ENCODE assay signal across 8 cellular contexts in genomic region chr12:120847392-120848157, GRCh38. TPM values are rescaled to one million over a fixed set of nuclear protein-coding genes. Genes with fewer than 3 reads are reported as not detected.
A peak's percentile ranks its signal among the peaks of the same experiment; 100 is the strongest.
DNase-seq lines count a peak whose midpoint lies in the region; ATAC-seq and TF ChIP-seq lines count a peak whose summit lies in the region.
"Had no signal": no experiment of that assay in that cellular context is flagged by ENCODE, and none has a peak within 500 bp of the region (broad histone marks: within the 10 kb centered on the region; RNA-seq: fewer than 3 reads in every experiment).

No MANE protein-coding gene starts in this region.

- DNase-seq in spleen = no peak
- no peak for DNase-seq in activated CD4-positive, CD25-positive, alpha-beta regulatory T cell (lab: John Stamatoyannopoulos, UW)
- no peak for DNase-seq in neural progenitor cell (ENCODE audit: low spot score)
- DNase-seq in islet precursor cell = no peak

- H3K27ac ChIP-seq in OCI-LY1 (ENCODE audit: low read depth, low read length, poor library complexity, severe bottlenecking) (peak overlapping the region; percentile 93), spleen (peak overlapping the region; percentile 38 to 80 (median 71)), neural progenitor cell (no peak overlapping the region)

- no peaks in the 10 kb centered on the region for H3K9me2 ChIP-seq in OCI-LY1 (ENCODE audit: low read depth, low read length)

- no peak overlapping the region for H3K27ac Mint-ChIP-seq in neural progenitor cell

- peaks cover 17% of the 10 kb centered on the region for H3K79me2 ChIP-seq in OCI-LY1 (ENCODE audit: insufficient read depth, low read length)
- H3K79me2 ChIP-seq in neural progenitor cell (ENCODE audit: low read depth) = peaks cover 67% of the 10 kb centered on the region

- H3K4me3 Mint-ChIP-seq in neural progenitor cell = no peak overlapping the region

- no peak for TF ChIP-seq POLR2A in spleen (IDR thresholded peaks at IDR 0.05)

- H4K20me1 ChIP-seq in OCI-LY1 (ENCODE audit: insufficient read depth, low read length) (no peaks in the 10 kb centered on the region), neural progenitor cell (ENCODE audit: low read depth) (peaks cover 68% of the 10 kb centered on the region)

- H3K4me1 ChIP-seq in OCI-LY1 (ENCODE audit: insufficient read depth, low read length, severe bottlenecking) (peaks cover 49% of the 10 kb centered on the region), spleen (peaks cover 49 to 96% (median 88%) of the 10 kb centered on the region in 6 donors), neural progenitor cell (peaks cover 4% of the 10 kb centered on the region)

- H3F3A ChIP-seq in OCI-LY1 (ENCODE audit: insufficient read depth, low read length) (no peaks in the 10 kb centered on the region), neural progenitor cell (ENCODE audit: low read depth) (peaks cover 9% of the 10 kb centered on the region)

- no peaks in the 10 kb centered on the region for H3K36me3 Mint-ChIP-seq in neural progenitor cell

- H3K9me3 ChIP-seq in OCI-LY1 (ENCODE audit: low read length) = no peaks in the 10 kb centered on the region
- H3K9me3 ChIP-seq in spleen = no peaks in the 10 kb centered on the region
- H3K9me3 ChIP-seq in neural progenitor cell (ENCODE audit: low read depth) = no peaks in the 10 kb centered on the region
- H3K9me3 ChIP-seq: thoracic aorta had no signal

- 37 to 46% (median 40%) methylated on average over 7 of the region's 7 CpGs for WGBS in spleen, 5 donors

- peaks cover 8% of the 10 kb centered on the region for H3K4me1 Mint-ChIP-seq in neural progenitor cell

- H3K4me3 ChIP-seq in OCI-LY1 (ENCODE audit: low read depth, low read length, poor library complexity, severe bottlenecking) = peak overlapping the region; percentile 20
- H3K4me3 ChIP-seq in spleen = no peak overlapping the region
- no peak overlapping the region for H3K4me3 ChIP-seq in neural progenitor cell
- H3K4me3 ChIP-seq: thoracic aorta had no signal

- H3K36me3 ChIP-seq in OCI-LY1 (ENCODE audit: insufficient read depth, low read length) = no peaks in the 10 kb centered on the region
- H3K36me3 ChIP-seq in spleen = peaks cover 0 to 9% (median 0%) of the 10 kb centered on the region in 6 donors
- H3K36me3 ChIP-seq in neural progenitor cell = no peaks in the 10 kb centered on the region
- H3K36me3 ChIP-seq: thoracic aorta had no signal

- no peaks in the 10 kb centered on the region for H3K9me3 Mint-ChIP-seq in neural progenitor cell

- H3K27me3 Mint-ChIP-seq in neural progenitor cell (ENCODE audit: insufficient read depth, low read depth) = no peaks in the 10 kb centered on the region

- peak overlapping the region; percentile 51 for H3K4me2 ChIP-seq in OCI-LY1 (ENCODE audit: low read length)
- H3K4me2 ChIP-seq in neural progenitor cell = no peak overlapping the region

- H3K9ac ChIP-seq in OCI-LY1 (ENCODE audit: low read length) (peak overlapping the region; percentile 49; the same call in 1 of the 2 replicates), neural progenitor cell (no peak overlapping the region)

- H2AFZ ChIP-seq in OCI-LY1 (ENCODE audit: low read length) = no peak overlapping the region
- no peak overlapping the region for H2AFZ ChIP-seq in neural progenitor cell (replicated peaks)

- H3K27me3 ChIP-seq in OCI-LY1 (ENCODE audit: insufficient read depth, low read length) = no peaks in the 10 kb centered on the region
- H3K27me3 ChIP-seq in spleen (replicated peaks in 1 of 7) = no peaks in the 10 kb centered on the region
- no peaks in the 10 kb centered on the region for H3K27me3 ChIP-seq in neural progenitor cell

- no peak for TF ChIP-seq CTCF in OCI-LY1 (IDR thresholded peaks at IDR 0.05; ENCODE audit: low read length)
- TF ChIP-seq CTCF in spleen (IDR thresholded peaks at IDR 0.05 in 8 of 11, conservative IDR thresholded peaks at IDR 0.05 in 3 of 11) = no peak
- TF ChIP-seq CTCF in neural progenitor cell (IDR thresholded peaks at IDR 0.05) = no peak

- ATAC-seq in GM18907 (IDR thresholded peaks at IDR 0.05; ENCODE audit: unreplicated experiment) (peak; percentile 58), HG02840 (IDR thresholded peaks at IDR 0.05; ENCODE audit: low FRiP score, unreplicated experiment) (peak; percentile 56)

- intact Hi-C loops in spleen (cut with DNase I; ENCODE audit: low total_unique reads) = no loop called here

RNA-seq across cellular contexts. Expression of gene SPPL3, which starts 56.6 kb away (rescaled TPM):
- total RNA-seq in spleen (10 to 100 TPM; 41.0 to 76.9 (median 47.6) TPM), neural progenitor cell (ENCODE audit: low replicate concordance) (12.9 and 25.8 TPM in 2 replicates)
- 10 to 100 TPM in 2 of 3 donors, 1 to 10 TPM in 1; 9.0 to 13.6 (median 10.7) TPM for polyA plus RNA-seq in spleen
